Comparison of ENCODE assay signal across 21 cellular contexts in genomic region chr20:29763821-29764511, GRCh38.
DNase-seq lines count a peak whose midpoint lies in the region; ATAC-seq, FAIRE-seq and TF ChIP-seq lines count a peak whose summit lies in the region.
"Had no signal": no experiment of that assay in that cellular context is flagged by ENCODE, and none has a peak within 500 bp of the region (broad histone marks: within the 10 kb centered on the region; RNA-seq: fewer than 3 reads in every experiment).

No MANE protein-coding gene starts in this region.

- H3K4me3 ChIP-seq in GM12878 (no peak overlapping the region), upper lobe of right lung (no peak overlapping the region)
- H3K4me3 ChIP-seq: BLaER1, GM23338 had no signal

- no peak for FAIRE-seq in GM12878 (lab: Jason Lieb, UNC)
- FAIRE-seq: D721Med, GM12891, GM18507 had no signal

- in situ Hi-C loops in GM12878 (cut with MboI) = no loop called here

- no peak overlapping the region for H3K27ac ChIP-seq in GM12878 (ENCODE audit: control insufficient read depth, insufficient read depth)
- H3K27ac ChIP-seq in upper lobe of right lung = no peak overlapping the region
- H3K27ac ChIP-seq: BLaER1, C4-2B had no signal

- peaks cover 10% of the 10 kb centered on the region for H3K27me3 Mint-ChIP-seq in activated T-helper 17 cell treated with anti-CD3 and anti-CD28 coated beads, Interleukin-2, amount 50 U/mL, for 72 hours
- H3K27me3 Mint-ChIP-seq in glutamatergic neuron (ENCODE audit: unreplicated experiment) = peaks cover 12% of the 10 kb centered on the region
- H3K27me3 Mint-ChIP-seq in activated naive CD8-positive, alpha-beta T cell treated with anti-CD3 and anti-CD28 coated beads, Interleukin-2, amount 50 U/mL, for 24 hours = peaks cover 2% of the 10 kb centered on the region
- H3K27me3 Mint-ChIP-seq: B cell; CD4-positive, CD25-positive, alpha-beta regulatory T cell had no signal

- H3K4me3 Mint-ChIP-seq in activated T-helper 17 cell treated with anti-CD3 and anti-CD28 coated beads, Interleukin-2, amount 50 U/mL, for 72 hours = peak overlapping the region; percentile 47
- H3K4me3 Mint-ChIP-seq in glutamatergic neuron (ENCODE audit: unreplicated experiment) = no peak overlapping the region
- no peak overlapping the region for H3K4me3 Mint-ChIP-seq in activated naive CD8-positive, alpha-beta T cell treated with anti-CD3 and anti-CD28 coated beads, Interleukin-2, amount 50 U/mL, for 24 hours
- H3K4me3 Mint-ChIP-seq: B cell; CD8-positive, alpha-beta T cell; GM23338; H9 had no signal

- H3K36me3 Mint-ChIP-seq in activated T-helper 17 cell treated with anti-CD3 and anti-CD28 coated beads, Interleukin-2, amount 50 U/mL, for 72 hours (ENCODE audit: low read depth) = no peaks in the 10 kb centered on the region
- peaks cover 13% of the 10 kb centered on the region for H3K36me3 Mint-ChIP-seq in glutamatergic neuron (ENCODE audit: unreplicated experiment)
- no peaks in the 10 kb centered on the region for H3K36me3 Mint-ChIP-seq in activated naive CD8-positive, alpha-beta T cell treated with anti-CD3 and anti-CD28 coated beads, Interleukin-2, amount 50 U/mL, for 24 hours (ENCODE audit: low read depth)
- H3K36me3 Mint-ChIP-seq: CD4-positive, CD25-positive, alpha-beta regulatory T cell; CD8-positive, alpha-beta T cell had no signal

- no peaks in the 10 kb centered on the region for H4K20me1 ChIP-seq in GM12878 (ENCODE audit: control insufficient read depth, insufficient read depth)
- H4K20me1 ChIP-seq: BLaER1 had no signal

- SMC1A ChIA-PET in GM12878 (lab: Charles Lee; ENCODE audit: uncharacterized antibody, unreplicated experiment) = no interaction called here

- no peaks in the 10 kb centered on the region for H3K4me1 Mint-ChIP-seq in activated T-helper 17 cell treated with anti-CD3 and anti-CD28 coated beads, Interleukin-2, amount 50 U/mL, for 72 hours
- H3K4me1 Mint-ChIP-seq in glutamatergic neuron (ENCODE audit: low read depth, unreplicated experiment) = no peaks in the 10 kb centered on the region
- H3K4me1 Mint-ChIP-seq in activated naive CD8-positive, alpha-beta T cell treated with anti-CD3 and anti-CD28 coated beads, Interleukin-2, amount 50 U/mL, for 24 hours = no peaks in the 10 kb centered on the region
- H3K4me1 Mint-ChIP-seq: B cell; CD4-positive, CD25-positive, alpha-beta regulatory T cell; GM23338; H9 had no signal

- CTCF ChIA-PET in GM12878 (lab: Yijun Ruan, JAX) = no interaction called here

- no peaks in the 10 kb centered on the region for H3K79me2 ChIP-seq in GM12878 (ENCODE audit: control insufficient read depth, insufficient read depth, low read length)

- ATAC-seq in activated T-helper 17 cell treated with anti-CD3 and anti-CD28 coated beads, Interleukin-2, amount 50 U/mL, for 72 hours (replicated peaks) = no peak
- ATAC-seq in GM12878 (no peak), upper lobe of right lung (peak; percentile 44)
- no peak for ATAC-seq in activated naive CD8-positive, alpha-beta T cell treated with anti-CD3 and anti-CD28 coated beads, Interleukin-2, amount 50 U/mL, for 24 hours
- ATAC-seq: CD8-positive, alpha-beta T cell; GM23338; HCT116 had no signal

- intact Hi-C loops in GM12878 (cut with micrococcal nuclease; ENCODE audit: unreplicated experiment) = no loop called here
- intact Hi-C loops in upper lobe of right lung (cut with DNase I) = no loop called here

- H2AFZ ChIP-seq in GM12878 (ENCODE audit: control insufficient read depth, low read depth, low read length) = no peak overlapping the region
- H2AFZ ChIP-seq: GM23338 had no signal

- no peak overlapping the region for H3K4me2 ChIP-seq in GM12878 (ENCODE audit: control insufficient read depth, insufficient read depth)
- H3K4me2 ChIP-seq: BLaER1, GM23338 had no signal

- WGBS in GM12878 (ENCODE audit: insufficient coverage, insufficient replicate concordance, low lambda C conversion rate, missing lambda C conversion rate) = 62% methylated on average over 29 of the region's 29 CpGs

- no peaks in the 10 kb centered on the region for H3K27me3 ChIP-seq in GM12878 (replicated peaks in 1 of 2; ENCODE audit: control insufficient read depth in 2 of 2, insufficient read depth in 2 of 2, low read length in 1 of 2)
- H3K27me3 ChIP-seq in upper lobe of right lung = no peaks in the 10 kb centered on the region
- H3K27me3 ChIP-seq: BLaER1 had no signal

- no peak for TF ChIP-seq RAD21 in GM12878 (IDR thresholded peaks at IDR 0.05; ENCODE audit: insufficient read depth, low read depth, low read length)

- H3K9me3 Mint-ChIP-seq in activated T-helper 17 cell treated with anti-CD3 and anti-CD28 coated beads, Interleukin-2, amount 50 U/mL, for 72 hours = peaks cover 5% of the 10 kb centered on the region
- peaks cover 18% of the 10 kb centered on the region for H3K9me3 Mint-ChIP-seq in glutamatergic neuron (ENCODE audit: unreplicated experiment)
- peaks cover 11% of the 10 kb centered on the region for H3K9me3 Mint-ChIP-seq in activated naive CD8-positive, alpha-beta T cell treated with anti-CD3 and anti-CD28 coated beads, Interleukin-2, amount 50 U/mL, for 24 hours

- POLR2A ChIA-PET in GM12878 (lab: Charles Lee) = no interaction called here

- H3K9me3 ChIP-seq in GM12878 (replicated peaks; ENCODE audit: control insufficient read depth, insufficient read depth, low read length) (no peaks in the 10 kb centered on the region; the same call in 2 of the 3 replicates), upper lobe of right lung (no peaks in the 10 kb centered on the region)

- H3K4me1 ChIP-seq in GM12878 (ENCODE audit: control insufficient read depth, insufficient read depth, low read length) (no peaks in the 10 kb centered on the region), upper lobe of right lung (no peaks in the 10 kb centered on the region)
- H3K4me1 ChIP-seq: BLaER1 had no signal

- DNase-seq in GM12878 (ENCODE audit: low read depth, low spot score) = no peak
- no peak for DNase-seq in glutamatergic neuron
- DNase-seq in upper lobe of right lung = peak; percentile 41
- DNase-seq in Ammon's horn (ENCODE audit: low spot score) = no peak
- DNase-seq in activated naive CD8-positive, alpha-beta T cell treated with anti-CD3 and anti-CD28 coated beads, Interleukin-2, amount 50 U/mL, for 24 hours = no peak
- DNase-seq: CD4-positive, CD25-positive, alpha-beta regulatory T cell; CD8-positive, alpha-beta T cell; DMS 273 treated with DMSO at 0.1 percent for 48 hours; DMS79; EL; GDM1; H9 had no signal

- no peak overlapping the region for H3K27ac Mint-ChIP-seq in activated T-helper 17 cell treated with anti-CD3 and anti-CD28 coated beads, Interleukin-2, amount 50 U/mL, for 72 hours
- H3K27ac Mint-ChIP-seq in glutamatergic neuron (ENCODE audit: unreplicated experiment) = peak overlapping the region; percentile 31
- H3K27ac Mint-ChIP-seq in activated naive CD8-positive, alpha-beta T cell treated with anti-CD3 and anti-CD28 coated beads, Interleukin-2, amount 50 U/mL, for 24 hours = no peak overlapping the region
- H3K27ac Mint-ChIP-seq: B cell; CD4-positive, CD25-positive, alpha-beta regulatory T cell; CD8-positive, alpha-beta T cell; GM23338; H9 had no signal

- TF ChIP-seq POLR2A in GM12878 (IDR thresholded peaks at IDR 0.05; ENCODE audit: low read depth, low read length) = no peak

- H3K9ac ChIP-seq in GM12878 (ENCODE audit: control insufficient read depth, insufficient read depth, low read length) = no peak overlapping the region
- H3K9ac ChIP-seq: BLaER1 had no signal

- H3K36me3 ChIP-seq in GM12878 (ENCODE audit: control insufficient read depth in 2 of 2, insufficient read depth in 2 of 2, low read length in 1 of 2) = no peaks in the 10 kb centered on the region
- no peaks in the 10 kb centered on the region for H3K36me3 ChIP-seq in upper lobe of right lung
- H3K36me3 ChIP-seq: BLaER1 had no signal

- BruUV-seq in GM12878 (replicated peaks; lab: Mats Ljungman, UMichigan) = no TSS peak

- RAD21 ChIA-PET in GM12878 (lab: Charles Lee; ENCODE audit: unreplicated experiment) = no interaction called here

- no peak for TF ChIP-seq EP300 in GM12878 (IDR thresholded peaks at IDR 0.05; ENCODE audit: borderline replicate concordance in 1 of 2, control insufficient read depth in 1 of 2, low read depth in 2 of 2, low read length in 2 of 2)

- TF ChIP-seq CTCF in GM12878 (IDR thresholded peaks at IDR 0.05 in 2 of 3, conservative IDR thresholded peaks at IDR 0.05 in 1 of 3; ENCODE audit: control insufficient read depth in 2 of 3, extremely low read depth in 1 of 3, insufficient read depth in 1 of 3, low read depth in 3 of 3, low read length in 3 of 3) = no peak
- TF ChIP-seq CTCF in glutamatergic neuron (IDR thresholded peaks at IDR 0.05; ENCODE audit: partially characterized antibody, unreplicated experiment) = no peak
- no peak for TF ChIP-seq CTCF in upper lobe of right lung (IDR thresholded peaks at IDR 0.05)

TF ChIP-seq in GM12878, 131 proteins besides CTCF, POLR2A, EP300 and RAD21 (continues in another document):
- no peak for TF ChIP-seq FOXM1 (IDR thresholded peaks at IDR 0.05; ENCODE audit: low read depth, low read length)
- TF ChIP-seq, protein P1, sequence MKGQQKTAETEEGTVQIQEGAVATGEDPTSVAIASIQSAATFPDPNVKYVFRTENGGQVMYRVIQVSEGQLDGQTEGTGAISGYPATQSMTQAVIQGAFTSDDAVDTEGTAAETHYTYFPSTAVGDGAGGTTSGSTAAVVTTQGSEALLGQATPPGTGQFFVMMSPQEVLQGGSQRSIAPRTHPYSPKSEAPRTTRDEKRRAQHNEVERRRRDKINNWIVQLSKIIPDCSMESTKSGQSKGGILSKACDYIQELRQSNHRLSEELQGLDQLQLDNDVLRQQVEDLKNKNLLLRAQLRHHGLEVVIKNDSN (IDR thresholded peaks at IDR 0.05; ENCODE audit: borderline replicate concordance, extremely low read length, insufficient read depth, low read depth, low read length) = no peak
- TF ChIP-seq RUNX3 (IDR thresholded peaks at IDR 0.05; ENCODE audit: low read length) = no peak
- peak; percentile 36 for TF ChIP-seq E4F1 (IDR thresholded peaks at IDR 0.05; ENCODE audit: borderline replicate concordance, partially characterized antibody)
- no peak for TF ChIP-seq SMAD5 (IDR thresholded peaks at IDR 0.05; ENCODE audit: low read depth)
